Comparison of ENCODE assay signal across 37 cellular contexts in the genomic region with DNA sequence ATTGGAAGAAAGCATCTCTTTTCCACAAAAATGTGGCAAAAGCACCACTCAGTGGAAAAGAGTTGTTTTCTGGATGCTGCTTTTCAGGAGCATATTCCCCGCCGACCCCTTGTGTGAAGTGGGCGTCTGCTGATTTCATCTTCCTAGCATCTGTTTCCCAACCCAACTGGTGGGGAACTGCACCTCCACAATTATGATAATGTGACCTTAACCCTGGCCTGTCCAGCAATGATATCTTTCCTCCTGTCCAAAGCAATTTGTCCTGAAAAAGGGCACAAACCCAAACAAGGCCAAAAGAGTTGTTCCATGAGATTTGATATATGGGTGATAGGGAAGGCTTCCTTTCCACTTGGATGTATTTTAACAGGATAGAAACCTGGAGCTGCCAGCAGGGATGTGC. TPM values are rescaled to one million over a fixed set of nuclear protein-coding genes. Genes with fewer than 3 reads are reported as not detected.
"Had no signal": no experiment of that assay in that cellular context is flagged by ENCODE, and none has a peak within 500 bp of the region (broad histone marks: within the 10 kb centered on the region; RNA-seq: fewer than 3 reads in every experiment).

No MANE protein-coding gene starts in this region.

- DNase-seq: Karpas-422, Kasumi-1, MG63, MM.1S, MV-4-11, NCI-H1048, NCI-H1092, NCI-H1092 treated with DMSO at 0.1 percent for 48 hours, NCI-H1105, NCI-H1105 treated with DMSO at 0.1 percent for 48 hours, NCI-H1417, NCI-H1417 treated with DMSO at 0.1 percent for 48 hours, NCI-H1436, NCI-H1436 treated with DMSO at 0.1 percent for 48 hours, NCI-H146, NCI-H1694, NCI-H1694 treated with DMSO at 0.1 percent for 48 hours, NCI-H187, NCI-H187 treated with DMSO at 0.1 percent for 48 hours, NCI-H1930, NCI-H2029, NCI-H2029 treated with DMSO at 0.1 percent for 48 hours, NCI-H2081, NCI-H2081 treated with DMSO at 0.1 percent for 48 hours, NCI-H2107, NCI-H2171, NCI-H2171 treated with DMSO at 0.1 percent for 48 hours, NCI-H2227 treated with DMSO at 0.1 percent for 48 hours, NCI-H226, NCI-H345, NCI-H446, NCI-H446 treated with DMSO at 0.1 percent for 48 hours, NCI-H510A had no signal

- H3K4me3 ChIP-seq: MG63 had no signal

- H3K27ac ChIP-seq: KMS-11 had no signal

- H3K36me3 ChIP-seq: MG63 had no signal

- H3K9me3 ChIP-seq: MG63 had no signal

- H3K4me2 ChIP-seq: KMS-11 had no signal

RNA-seq across cellular contexts. Expression of a gene that starts 14.0 kb away (rescaled TPM):
- total RNA-seq: LHCN-M2, M059J, MCF 10A had no signal

RNA-seq across cellular contexts. Expression of a gene that starts 29.5 kb away (rescaled TPM):
- total RNA-seq: M059J had no signal
